In genomic region chr4:108292229-108292628, GRCh38 we compare ENCODE assay signal across 15 cellular contexts.
DNase-seq lines count a peak whose midpoint lies in the region; TF ChIP-seq lines count a peak whose summit lies in the region.
"Had no signal": no experiment of that assay in that cellular context is flagged by ENCODE, and none has a peak within 500 bp of the region (broad histone marks: within the 10 kb centered on the region; RNA-seq: fewer than 3 reads in every experiment).

No MANE protein-coding gene starts in this region.

- DNase-seq in renal cortical epithelial cell (ENCODE audit: low read depth) = peak; percentile 70
- no peak for DNase-seq in activated CD4-positive, alpha-beta T cell treated with anti-CD3 and anti-CD28 coated beads, Interleukin-2, amount 50 U/mL, for 1 hour
- no peak for DNase-seq in OCI-M1 (lab: John Stamatoyannopoulos, UW)
- DNase-seq in stimulated activated CD4-positive, alpha-beta T cell treated with anti-CD3 and anti-CD28 coated beads, Interleukin-2, amount 100 ng/mL, for 48 hours = no peak
- DNase-seq: CD8-positive, alpha-beta T cell; COR-L47; DMS153; DMS79 treated with DMSO at 0.1 percent for 48 hours; EL; HCEC 1CT; HFFc6 had no signal

- no peak for TF ChIP-seq CTCF in 22Rv1 (IDR thresholded peaks at IDR 0.05)
- no peak for TF ChIP-seq CTCF in VCaP (conservative IDR thresholded peaks at IDR 0.05)

- TF ChIP-seq EP300 in Ishikawa (IDR thresholded peaks at IDR 0.05; ENCODE audit: borderline replicate concordance) = no peak

- TF ChIP-seq RAD21 in Ishikawa (IDR thresholded peaks at IDR 0.05; ENCODE audit: low read depth) = 0 out of 2 replicates have a peak, but pooled peaks have one; percentile 3

- H3K27ac ChIP-seq in 22Rv1 (peak overlapping the region; percentile 43), VCaP (peak overlapping the region; percentile 78)
- H3K27ac ChIP-seq: A549 had no signal

TF ChIP-seq in Ishikawa, 13 proteins besides CTCF, POLR2A, EP300 and RAD21:
- TF ChIP-seq REST (IDR thresholded peaks at IDR 0.05; ENCODE audit: low read depth) (no peak), CREB1 (IDR thresholded peaks at IDR 0.05; ENCODE audit: low read depth) (no peak), NFIC (IDR thresholded peaks at IDR 0.05) (peak; percentile 43; the same call in 1 of the 2 replicates), USF1 (IDR thresholded peaks at IDR 0.05) (no peak), EGR1 (IDR thresholded peaks at IDR 0.05) (no peak), FOXM1 (IDR thresholded peaks at IDR 0.05; ENCODE audit: borderline replicate concordance, low read depth) (no peak), CEBPB (IDR thresholded peaks at IDR 0.05) (peak; percentile 69), TAF1 (IDR thresholded peaks at IDR 0.05; ENCODE audit: low read depth) (no peak), ZBTB7A (IDR thresholded peaks at IDR 0.05; ENCODE audit: low read depth) (no peak), TEAD4 (IDR thresholded peaks at IDR 0.05) (no peak), MAX (IDR thresholded peaks at IDR 0.05) (no peak), TCF12 (IDR thresholded peaks at IDR 0.05; ENCODE audit: low read depth) (no peak), YY1 (IDR thresholded peaks at IDR 0.05; ENCODE audit: low read depth) (no peak)
